10 cellular contexts compared by ENCODE assay signal in the genomic region with DNA sequence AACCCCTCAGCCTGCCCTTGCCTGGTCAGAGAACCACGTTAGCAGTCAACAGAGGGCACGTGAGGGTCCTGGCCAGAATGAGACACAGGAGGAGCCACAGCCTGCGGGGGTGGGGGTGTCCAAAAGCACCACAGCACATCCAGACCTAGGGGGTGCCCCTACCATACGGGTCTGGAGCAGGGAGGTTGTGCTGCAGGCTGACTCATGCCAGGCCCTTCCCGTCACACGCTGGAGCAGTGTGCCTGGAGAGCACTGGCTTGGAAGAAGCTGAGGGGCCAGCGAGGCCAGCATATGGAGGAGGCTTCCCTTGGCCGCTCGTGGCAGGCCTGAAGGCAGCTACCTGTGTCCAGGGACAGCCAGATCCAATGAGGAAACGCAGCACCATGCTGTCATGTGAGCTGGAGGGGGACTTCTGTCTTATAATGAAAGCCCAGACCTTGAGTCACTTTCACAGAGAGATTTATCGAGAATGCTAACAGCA. TPM values are rescaled to one million over a fixed set of nuclear protein-coding genes. Genes with fewer than 3 reads are reported as not detected.
A peak's percentile ranks its signal among the peaks of the same experiment; 100 is the strongest.
DNase-seq lines count a peak whose midpoint lies in the region; ATAC-seq lines count a peak whose summit lies in the region.
"Had no signal": no experiment of that assay in that cellular context is flagged by ENCODE, and none has a peak within 500 bp of the region (broad histone marks: within the 10 kb centered on the region; RNA-seq: fewer than 3 reads in every experiment).

No MANE protein-coding gene starts in this region.

- H3K4me3 Mint-ChIP-seq in T-helper 17 cell, result peak overlapping the region; percentile 90

- ATAC-seq in T-helper 17 cell, result no peak
- ATAC-seq in GM21526 (IDR thresholded peaks at IDR 0.05; ENCODE audit: low FRiP score, unreplicated experiment), result no peak
- ATAC-seq in HG03025 (IDR thresholded peaks at IDR 0.05; ENCODE audit: low FRiP score, unreplicated experiment), result no peak

- H3K36me3 Mint-ChIP-seq in T-helper 17 cell (ENCODE audit: low read depth), result no peaks in the 10 kb centered on the region
- H3K36me3 Mint-ChIP-seq: memory B cell had no signal

- no peaks in the 10 kb centered on the region for H3K27me3 Mint-ChIP-seq in T-helper 17 cell
- H3K27me3 Mint-ChIP-seq: memory B cell had no signal

- no peak overlapping the region for H3K9ac ChIP-seq in subcutaneous abdominal adipose tissue (ENCODE audit: low read length in 5 of 5)

- H3K9me3 ChIP-seq in T-helper 17 cell (ENCODE audit: control insufficient read depth, low read length, poor library complexity, severe bottlenecking) (no peaks in the 10 kb centered on the region), subcutaneous abdominal adipose tissue (ENCODE audit: control insufficient read depth in 5 of 5, low read length in 5 of 5) (no peaks in the 10 kb centered on the region)

- intact Hi-C loops in posterior cingulate gyrus (cut with DNase I), result no loop called here

- peaks cover 6% of the 10 kb centered on the region for H3K4me1 Mint-ChIP-seq in T-helper 17 cell

- peak overlapping the region; percentile 75 for H3K27ac ChIP-seq in subcutaneous abdominal adipose tissue (ENCODE audit: low read depth, low read length)

- peaks cover 0 to 19% (median 14%) of the 10 kb centered on the region in 5 donors for H3K36me3 ChIP-seq in subcutaneous abdominal adipose tissue (ENCODE audit: control insufficient read depth in 5 of 5, insufficient read depth in 5 of 5, low read length in 5 of 5)

- peaks cover 2 to 30% (median 14%) of the 10 kb centered on the region in 5 donors for H3K27me3 ChIP-seq in subcutaneous abdominal adipose tissue (ENCODE audit: control insufficient read depth in 5 of 5, insufficient read depth in 4 of 5, low read length in 5 of 5)

- no peak overlapping the region for H3K4me3 ChIP-seq in subcutaneous abdominal adipose tissue (ENCODE audit: low read depth in 1 of 5, low read length in 5 of 5)

- peak; percentile 21 for DNase-seq in activated naive CD4-positive, alpha-beta T cell treated with Interleukin-2 at 50 U/mL for 16 hours
- DNase-seq in activated naive CD4-positive, alpha-beta T cell (lab: John Stamatoyannopoulos, UW), result no peak
- DNase-seq in T-helper 17 cell (peak in 1 of 3 donors; percentile 17), fibroblast of gingiva (ENCODE audit: low read depth) (peak; percentile 33), posterior cingulate gyrus (no peak)
- DNase-seq: DMS 273 treated with DMSO at 0.1 percent for 48 hours had no signal

- H3K4me1 ChIP-seq in subcutaneous abdominal adipose tissue (ENCODE audit: control insufficient read depth in 5 of 5, insufficient read depth in 5 of 5, low read length in 5 of 5), result peaks cover 2 to 30% (median 25%) of the 10 kb centered on the region in 5 donors

- H3K27ac Mint-ChIP-seq in T-helper 17 cell, result peak overlapping the region; percentile 88

RNA-seq across cellular contexts. Expression of a gene that starts 1.5 kb away (rescaled TPM):
- 10 to 100 TPM; 75.3 to 92.5 TPM for total RNA-seq in T-helper 17 cell

RNA-seq across cellular contexts. Expression of a gene that starts 48.6 kb away (rescaled TPM):
- total RNA-seq in T-helper 17 cell, result 1 to 10 TPM; 2.4 to 3.0 TPM

RNA-seq across cellular contexts. Expression of a gene that starts 49.6 kb away (rescaled TPM):
- total RNA-seq in T-helper 17 cell, result 10 to 100 TPM; 65.7 to 65.8 TPM

Comparison
In these comparisons a context has a peak if more than half of its experiments do, and no peak if none do; other contexts are left out.
1. DNase-seq: peak in activated naive CD4-positive, alpha-beta T cell treated with Interleukin-2 at 50 U/mL for 16 hours (single experiment) and fibroblast of gingiva (single experiment); none in activated naive CD4-positive, alpha-beta T cell (0 of 4) and posterior cingulate gyrus (0 of 10).